In the genomic region with DNA sequence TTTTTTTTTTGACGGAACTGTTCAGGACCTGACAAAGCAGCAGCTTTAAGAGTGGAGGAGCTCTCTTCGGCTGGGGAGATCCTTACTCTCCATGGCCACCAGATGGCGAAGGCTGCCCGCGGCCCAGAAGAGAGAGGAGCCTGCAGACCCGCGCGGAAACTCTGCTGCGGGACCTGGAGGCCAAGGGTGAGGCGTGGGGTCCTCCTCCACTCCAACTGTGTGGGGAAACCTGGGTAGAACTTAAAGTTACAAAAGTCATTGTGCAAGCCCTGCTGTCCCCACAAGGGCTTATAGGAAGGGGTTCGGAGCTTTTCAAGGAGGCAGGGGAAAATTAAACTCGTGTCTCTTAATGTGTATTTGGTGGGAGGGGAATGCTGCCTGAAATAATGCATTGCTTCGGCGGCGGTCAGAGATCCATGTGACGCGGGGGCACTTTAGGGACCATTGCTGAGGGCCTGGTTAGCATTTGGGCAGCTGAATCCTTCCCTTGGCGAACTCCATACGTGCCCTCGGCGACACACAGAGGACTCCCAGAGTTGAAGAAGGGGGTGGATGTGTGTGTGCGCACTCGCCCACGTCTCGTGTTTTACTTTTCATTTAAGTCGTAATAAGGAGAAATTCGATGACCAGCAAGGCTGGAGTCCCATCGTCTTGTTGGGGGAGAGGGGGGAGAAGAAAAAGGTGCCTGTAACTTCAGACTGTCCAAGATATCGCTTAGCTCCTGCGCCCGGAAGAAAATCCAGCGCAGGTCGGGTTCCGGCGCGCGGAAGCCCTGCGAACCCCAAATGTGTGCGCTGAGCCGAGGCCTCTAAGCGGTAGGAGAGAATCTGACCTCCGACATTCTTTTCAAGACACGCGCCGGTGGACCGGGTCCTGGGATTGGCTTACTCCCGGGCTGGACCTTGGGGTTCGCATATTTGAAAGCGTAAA, we compare ENCODE assay signal across 8 cellular contexts. TPM values are rescaled to one million over a fixed set of nuclear protein-coding genes. Genes with fewer than 3 reads are reported as not detected.
DNase-seq lines count a peak whose midpoint lies in the region; ATAC-seq and TF ChIP-seq lines count a peak whose summit lies in the region.

No MANE protein-coding gene starts in this region.

- H3K27ac ChIP-seq in GM23248 (no peak overlapping the region), KOPT-K1 (ENCODE audit: low read depth, low read length, poor library complexity, severe bottlenecking) (peak overlapping the region; percentile 67), cardiac muscle cell (no peak overlapping the region), upper lobe of right lung (no peak overlapping the region)

- H4K20me1 ChIP-seq in GM23248 (ENCODE audit: insufficient read depth) = no peaks in the 10 kb centered on the region

- ATAC-seq in activated naive CD8-positive, alpha-beta T cell treated with anti-CD3 and anti-CD28 coated beads, Interleukin-2, amount 10 ng/mL, durations not matched to agents 7 days and 5 days (ENCODE audit: low read depth) = peak; percentile 95
- peak; percentile 95 for ATAC-seq in upper lobe of right lung

- H3K4me1 ChIP-seq in GM23248 (ENCODE audit: insufficient read depth) (no peaks in the 10 kb centered on the region), cardiac muscle cell (ENCODE audit: low read depth) (peaks cover 8% of the 10 kb centered on the region), upper lobe of right lung (peaks cover 19% of the 10 kb centered on the region)

- POLR2A ChIA-PET in activated naive CD8-positive, alpha-beta T cell treated with anti-CD3 and anti-CD28 coated beads, Interleukin-2, amount 10 ng/mL, durations not matched to agents 7 days and 5 days (lab: Charles Lee) = interaction anchor here (0.7 to 2.5 kb wide), 8 partner anchors 10 to 1424 kb away, joined by 3 to 19 read pairs (median 5); a partner anchor contains a TSS

- H3K9me2 ChIP-seq in GM23248 (ENCODE audit: insufficient read depth) = no peaks in the 10 kb centered on the region

- peak overlapping the region; percentile 40 for H3K9ac ChIP-seq in GM23248

- TF ChIP-seq CTCF in cardiac muscle cell (IDR thresholded peaks at IDR 0.05; ENCODE audit: low read depth, low read length) = peak; percentile 83
- peak; percentile 82 for TF ChIP-seq CTCF in upper lobe of right lung (IDR thresholded peaks at IDR 0.05)

- no peaks in the 10 kb centered on the region for H3F3A ChIP-seq in GM23248 (ENCODE audit: insufficient read depth)

- 1% methylated on average over 49 of the region's 49 CpGs for WGBS in GM23248 (ENCODE audit: low coverage in 1 of 2, low lambda C conversion rate in 2 of 2, missing lambda C conversion rate in 2 of 2), 2 experiments

- H3K4me2 ChIP-seq in GM23248 (ENCODE audit: unreplicated experiment) = peak overlapping the region; percentile 95

- H3K4me3 Mint-ChIP-seq in activated naive CD8-positive, alpha-beta T cell treated with anti-CD3 and anti-CD28 coated beads, Interleukin-2, amount 10 ng/mL, durations not matched to agents 7 days and 5 days = peak overlapping the region; percentile 91

- intact Hi-C loops in upper lobe of right lung (cut with DNase I) = no loop called here

- in situ Hi-C loops in G401 (cut with HindIII; ENCODE audit: low sequenced_read_pairs) (no loop called here), GM23248 (cut with MboI) (loop anchor here (25.0 kb wide), 1 partner anchor 575 kb away; no protein-coding TSS in a partner anchor)

- H3K36me3 ChIP-seq in GM23248 (ENCODE audit: low read depth) (no peaks in the 10 kb centered on the region), KOPT-K1 (ENCODE audit: insufficient read depth, low read length) (peaks cover 6% of the 10 kb centered on the region; the same call in 1 of the 2 replicates), cardiac muscle cell (no peaks in the 10 kb centered on the region), upper lobe of right lung (no peaks in the 10 kb centered on the region)

- DNase-seq in G401 (ENCODE audit: low spot score) = peak; percentile 87
- DNase-seq in GM23248 = peak; percentile 92
- peak; percentile 59 for DNase-seq in SKM-1 (lab: John Stamatoyannopoulos, UW; ENCODE audit: unreplicated experiment)
- DNase-seq in activated naive CD8-positive, alpha-beta T cell treated with anti-CD3 and anti-CD28 coated beads, Interleukin-2, amount 10 ng/mL, durations not matched to agents 7 days and 5 days = peak; percentile 80
- DNase-seq in cardiac muscle cell (ENCODE audit: low read depth in 1 of 2, low spot score in 1 of 2) = peak; percentile 86 to 87
- DNase-seq in pons (ENCODE audit: low spot score) = peak; percentile 73
- peak; percentile 87 for DNase-seq in upper lobe of right lung

- H3K79me2 ChIP-seq in GM23248 (ENCODE audit: insufficient read depth) = no peaks in the 10 kb centered on the region

- H3K27me3 ChIP-seq in GM23248 (replicated peaks; ENCODE audit: insufficient read depth) = peaks cover 26% of the 10 kb centered on the region
- H3K27me3 ChIP-seq in cardiac muscle cell = peaks cover 59% of the 10 kb centered on the region
- H3K27me3 ChIP-seq in upper lobe of right lung = peaks cover 51% of the 10 kb centered on the region

- H3K4me1 Mint-ChIP-seq in activated naive CD8-positive, alpha-beta T cell treated with anti-CD3 and anti-CD28 coated beads, Interleukin-2, amount 10 ng/mL, durations not matched to agents 7 days and 5 days = peaks cover 25% of the 10 kb centered on the region

- peaks cover 53% of the 10 kb centered on the region for H3K27me3 Mint-ChIP-seq in activated naive CD8-positive, alpha-beta T cell treated with anti-CD3 and anti-CD28 coated beads, Interleukin-2, amount 10 ng/mL, durations not matched to agents 7 days and 5 days

- H3K9me3 ChIP-seq in GM23248 (ENCODE audit: low read depth) (no peaks in the 10 kb centered on the region), KOPT-K1 (ENCODE audit: insufficient read depth, low read length, poor library complexity, severe bottlenecking) (no peaks in the 10 kb centered on the region), cardiac muscle cell (ENCODE audit: low read depth) (no peaks in the 10 kb centered on the region), upper lobe of right lung (no peaks in the 10 kb centered on the region)

- H3K27ac Mint-ChIP-seq in activated naive CD8-positive, alpha-beta T cell treated with anti-CD3 and anti-CD28 coated beads, Interleukin-2, amount 10 ng/mL, durations not matched to agents 7 days and 5 days = peak overlapping the region; percentile 79

- no peaks in the 10 kb centered on the region for H3K9me3 Mint-ChIP-seq in activated naive CD8-positive, alpha-beta T cell treated with anti-CD3 and anti-CD28 coated beads, Interleukin-2, amount 10 ng/mL, durations not matched to agents 7 days and 5 days

- peak overlapping the region; percentile 76 for H3K4me3 ChIP-seq in GM23248
- H3K4me3 ChIP-seq in cardiac muscle cell = peak overlapping the region; percentile 55
- peak overlapping the region; percentile 54 for H3K4me3 ChIP-seq in upper lobe of right lung

- no peaks in the 10 kb centered on the region for H3K36me3 Mint-ChIP-seq in activated naive CD8-positive, alpha-beta T cell treated with anti-CD3 and anti-CD28 coated beads, Interleukin-2, amount 10 ng/mL, durations not matched to agents 7 days and 5 days

- H2AFZ ChIP-seq in GM23248 = peak overlapping the region; percentile 86

RNA-seq across cellular contexts. Expression of a gene that starts 9.7 kb away (rescaled TPM):
- 0.20 and 0.25 TPM in 2 replicates for total RNA-seq in G401 (2014; rRNA removed; shearing (Covaris generic))
- total RNA-seq in GM23248 (2014; rRNA removed; shearing (Covaris generic)) = 0.11 TPM in 1 of 2 replicates, not detected in the other
- polyA plus RNA-seq in GM23248 (2016; fragmentation: Nextera tagmentation; extraction: Ambion mirVana) = not detected in 2 replicates
- 10 to 100 TPM; 35.5 to 44.5 TPM for total RNA-seq in activated naive CD8-positive, alpha-beta T cell treated with anti-CD3 and anti-CD28 coated beads, Interleukin-2, amount 10 ng/mL, durations not matched to agents 7 days and 5 days
- 0.11 TPM in 1 of 2 replicates, not detected in the other for total RNA-seq in cardiac muscle cell
- 0.34 TPM in 1 of 2 replicates, not detected in the other for polyA plus RNA-seq in cardiac muscle cell
- 1.2 TPM for total RNA-seq in upper lobe of right lung

Comparison
In these comparisons a context has a peak if more than half of its experiments do, and no peak if none do; other contexts are left out.
1. RNA of a gene that starts 9.7 kb away (total RNA-seq): 35.5 to 44.5 TPM in activated naive CD8-positive, alpha-beta T cell treated with anti-CD3 and anti-CD28 coated beads, Interleukin-2, amount 10 ng/mL, durations not matched to agents 7 days and 5 days; 1.2 TPM in upper lobe of right lung (single experiment), 0.20 to 0.25 TPM in G401, 0.11 TPM in GM23248 and 0.11 TPM in cardiac muscle cell; every median in the first group is over 10 times any median in the second.
2. Peak in every context shown above with its lines, with median percentiles within 50 percentile points of each other: DNase-seq and H3K4me3 ChIP-seq.